ENCODE assay signal across 14 cellular contexts in the genomic region with DNA sequence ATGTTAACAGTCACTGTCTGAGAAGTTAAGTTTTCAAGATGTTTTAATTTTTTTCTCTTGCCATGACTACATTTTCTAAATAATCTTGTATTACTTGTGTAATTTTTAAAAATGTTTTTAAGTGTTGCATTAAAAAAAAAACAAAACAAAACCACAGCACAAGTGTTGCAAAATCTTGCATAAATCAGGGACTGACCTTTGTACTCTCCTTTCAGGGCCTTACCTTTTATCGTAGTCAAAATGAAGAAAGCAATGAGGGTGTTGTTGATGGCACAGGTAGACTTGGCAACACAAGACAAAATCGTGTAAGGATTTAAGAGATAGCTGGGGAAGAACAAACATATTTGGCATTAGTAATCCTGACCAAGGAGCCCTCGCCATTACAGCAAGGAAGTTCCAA.
"Had no signal": no experiment of that assay in that cellular context is flagged by ENCODE, and none has a peak within 500 bp of the region (broad histone marks: within the 10 kb centered on the region; RNA-seq: fewer than 3 reads in every experiment).

No MANE protein-coding gene starts in this region.

- H3K27ac ChIP-seq: foreskin keratinocyte, parathyroid adenoma, upper lobe of right lung had no signal

- DNase-seq: activated CD4-positive, alpha-beta T cell treated with anti-CD3 and anti-CD28 coated beads, Interleukin-2, amount 50 U/mL, for 1 hour; activated naive CD4-positive, alpha-beta T cell treated with anti-CD3 and anti-CD28 coated beads, Interleukin-2, amount 50 U/mL, for 16 hours; activated T-cell treated with anti-CD3 and anti-CD28 coated beads for 4 hours; amniotic stem cell; dermis blood vessel endothelial cell; foreskin keratinocyte; left ventricle myocardium superior; mesendoderm; retina; stimulated activated naive B cell treated with anti-CD40 and anti-IgM and Interleukin-4, amounts not matched to agents 10 μg/mL and 1 μg/mL and 100 μg/mL, for 72 hours; upper lobe of right lung had no signal

- H3K27me3 ChIP-seq: foreskin keratinocyte, upper lobe of right lung had no signal

- H3K4me1 ChIP-seq: foreskin keratinocyte, parathyroid adenoma had no signal

- H3K9me3 ChIP-seq: upper lobe of right lung had no signal

- H3K4me3 ChIP-seq: smooth muscle cell, upper lobe of right lung had no signal

- ATAC-seq: esophagus mucosa; foreskin keratinocyte; left ventricle myocardium superior; stimulated activated naive B cell treated with anti-CD40 and anti-IgM and Interleukin-4, amounts not matched to agents 10 μg/mL and 1 μg/mL and 100 μg/mL, for 72 hours; upper lobe of right lung had no signal
